Comparison of ENCODE assay signal across 3 cellular contexts in genomic region chr16:7561908-7562405, GRCh38.
"Had no signal": no experiment of that assay in that cellular context is flagged by ENCODE, and none has a peak within 500 bp of the region (broad histone marks: within the 10 kb centered on the region; RNA-seq: fewer than 3 reads in every experiment).

No MANE protein-coding gene starts in this region.

- DNase-seq: GDM1, GF-D8 had no signal

- H3K4me3 ChIP-seq: GM12878 had no signal

- ATAC-seq: GM12878 had no signal
